In genomic region chr14:21258194-21258888, GRCh38 we compare ENCODE assay signal across 12 cellular contexts. TPM values are rescaled to one million over a fixed set of nuclear protein-coding genes. Genes with fewer than 3 reads are reported as not detected.
DNase-seq lines count a peak whose midpoint lies in the region; ATAC-seq and TF ChIP-seq lines count a peak whose summit lies in the region.
"Had no signal": no experiment of that assay in that cellular context is flagged by ENCODE, and none has a peak within 500 bp of the region (broad histone marks: within the 10 kb centered on the region; RNA-seq: fewer than 3 reads in every experiment).

No MANE protein-coding gene starts in this region.

- H3K27me3 Mint-ChIP-seq in MCF 10A (ENCODE audit: insufficient read depth, unreplicated experiment) (no peaks in the 10 kb centered on the region), immature natural killer cell (ENCODE audit: low read depth in 3 of 3) (peaks cover 4 to 29% (median 18%) of the 10 kb centered on the region in 3 donors), type B pancreatic cell (no peaks in the 10 kb centered on the region)
- no peaks in the 10 kb centered on the region for H3K27me3 Mint-ChIP-seq in activated CD8-positive, alpha-beta T cell treated with anti-CD3 and anti-CD28 coated beads for 36 hours

- intact Hi-C loops in MCF 10A (cut with micrococcal nuclease), result no loop called here
- intact Hi-C loops in breast epithelium (cut with DNase I; ENCODE audit: low total_unique reads), result no loop called here
- intact Hi-C loops in activated CD8-positive, alpha-beta T cell treated with anti-CD3 and anti-CD28 coated beads for 36 hours (cut with micrococcal nuclease), result loop anchor here (5.0 kb wide), 1 partner anchor 36 kb away; no protein-coding TSS in a partner anchor
- intact Hi-C loops in posterior cingulate gyrus (cut with DNase I), result no loop called here

- H3K27me3 ChIP-seq in breast epithelium, result no peaks in the 10 kb centered on the region
- H3K27me3 ChIP-seq: gastrocnemius medialis had no signal

- peak overlapping the region; percentile 20 for H3K4me3 Mint-ChIP-seq in MCF 10A (ENCODE audit: unreplicated experiment)
- H3K4me3 Mint-ChIP-seq in activated CD8-positive, alpha-beta T cell treated with anti-CD3 and anti-CD28 coated beads for 36 hours, result peak overlapping the region; percentile 36
- peak overlapping the region in 3 of 5 donors; percentile 31 to 44 (median 39) for H3K4me3 Mint-ChIP-seq in immature natural killer cell
- peak overlapping the region; percentile 27 for H3K4me3 Mint-ChIP-seq in type B pancreatic cell

- no peaks in the 10 kb centered on the region for H3K9me3 ChIP-seq in breast epithelium
- H3K9me3 ChIP-seq: gastrocnemius medialis had no signal

- no peaks in the 10 kb centered on the region for H3K36me3 ChIP-seq in breast epithelium

- CTCF ChIA-PET in MCF 10A (lab: Yijun Ruan, JAX), result interaction anchor here (0.6 to 1.4 kb wide), 3 partner anchors 27 to 243 kb away, joined by 3 to 4 read pairs (median 3); no protein-coding TSS in a partner anchor
- CTCF ChIA-PET in activated CD8-positive, alpha-beta T cell treated with anti-CD3 and anti-CD28 coated beads for 36 hours (lab: Charles Lee), result interaction anchor here (1.2 to 6.0 kb wide), 2 partner anchors 16 to 31 kb away, joined by 3 to 56 read pairs; no protein-coding TSS in a partner anchor

- TF ChIP-seq CTCF in MCF 10A (IDR thresholded peaks at IDR 0.05; ENCODE audit: unreplicated experiment) (no peak), breast epithelium (IDR thresholded peaks at IDR 0.05) (no peak), type B pancreatic cell (conservative IDR thresholded peaks at IDR 0.05) (no peak)
- TF ChIP-seq CTCF in activated CD8-positive, alpha-beta T cell treated with anti-CD3 and anti-CD28 coated beads for 36 hours (IDR thresholded peaks at IDR 0.05), result no peak

- H3K4me3 ChIP-seq in breast epithelium, result no peak overlapping the region
- H3K4me3 ChIP-seq: gastrocnemius medialis had no signal

- H3K27ac Mint-ChIP-seq in MCF 10A (ENCODE audit: low read depth, unreplicated experiment) (no peak overlapping the region), immature natural killer cell (peak overlapping the region; percentile 69 to 85 (median 76)), type B pancreatic cell (peak overlapping the region; percentile 67)
- peak overlapping the region; percentile 62 for H3K27ac Mint-ChIP-seq in activated CD8-positive, alpha-beta T cell treated with anti-CD3 and anti-CD28 coated beads for 36 hours

- BruUV-seq in MCF 10A (replicated peaks; lab: Mats Ljungman, UMichigan), result no TSS peak

- peaks cover 53% of the 10 kb centered on the region for H3K4me1 Mint-ChIP-seq in MCF 10A (ENCODE audit: insufficient read depth, unreplicated experiment)
- H3K4me1 Mint-ChIP-seq in activated CD8-positive, alpha-beta T cell treated with anti-CD3 and anti-CD28 coated beads for 36 hours (ENCODE audit: low read depth), result peaks cover 72% of the 10 kb centered on the region
- H3K4me1 Mint-ChIP-seq in immature natural killer cell, result peaks cover 84 to 90% of the 10 kb centered on the region in 2 donors
- H3K4me1 Mint-ChIP-seq in type B pancreatic cell (ENCODE audit: unreplicated experiment), result peaks cover 39% of the 10 kb centered on the region

- peaks cover 3 to 17% of the 10 kb centered on the region in 2 donors for H3K4me1 ChIP-seq in breast epithelium

- H3K36me3 Mint-ChIP-seq in MCF 10A (ENCODE audit: insufficient read depth, unreplicated experiment), result peaks cover 100% of the 10 kb centered on the region
- peaks cover 78% of the 10 kb centered on the region for H3K36me3 Mint-ChIP-seq in activated CD8-positive, alpha-beta T cell treated with anti-CD3 and anti-CD28 coated beads for 36 hours (ENCODE audit: low read depth)
- peaks cover 5 to 32% (median 30%) of the 10 kb centered on the region in 3 donors for H3K36me3 Mint-ChIP-seq in immature natural killer cell
- peaks cover 58% of the 10 kb centered on the region for H3K36me3 Mint-ChIP-seq in type B pancreatic cell

- no peak for ATAC-seq in activated CD8-positive, alpha-beta T cell treated with anti-CD3 and anti-CD28 coated beads for 36 hours

- TF ChIP-seq POLR2A in breast epithelium (IDR thresholded peaks at IDR 0.05), result no peak

- DNase-seq in MCF 10A (ENCODE audit: unreplicated experiment), result no peak
- DNase-seq in breast epithelium (ENCODE audit: low spot score in 2 of 2), result no peak
- DNase-seq in activated CD8-positive, alpha-beta T cell treated with anti-CD3 and anti-CD28 coated beads for 36 hours, result no peak
- no peak for DNase-seq in immature natural killer cell
- DNase-seq in type B pancreatic cell (ENCODE audit: extremely low spot score, unreplicated experiment), result no peak
- DNase-seq in hepatic stellate cell (ENCODE audit: low spot score), result no peak
- DNase-seq in globus pallidus (ENCODE audit: low spot score), result no peak
- no peak for DNase-seq in posterior cingulate gyrus
- DNase-seq: AML-193, gastrocnemius medialis, MM.1S, NCI-H345 had no signal

- POLR2A ChIA-PET in MCF 10A (lab: Yijun Ruan, JAX), result interaction anchor here (1.2 to 5.2 kb wide), 3 partner anchors 7 to 35 kb away, joined by 4 to 82 read pairs (median 61); no protein-coding TSS in a partner anchor
- POLR2A ChIA-PET in activated CD8-positive, alpha-beta T cell treated with anti-CD3 and anti-CD28 coated beads for 36 hours (lab: Charles Lee), result interaction anchor here (0.8 to 6.7 kb wide), 9 partner anchors 7 to 94 kb away, joined by 3 to 146 read pairs (median 5); no protein-coding TSS in a partner anchor

- no peak overlapping the region for H3K27ac ChIP-seq in breast epithelium

- no peaks in the 10 kb centered on the region for H3K9me3 Mint-ChIP-seq in MCF 10A (ENCODE audit: unreplicated experiment)
- no peaks in the 10 kb centered on the region for H3K9me3 Mint-ChIP-seq in activated CD8-positive, alpha-beta T cell treated with anti-CD3 and anti-CD28 coated beads for 36 hours
- H3K9me3 Mint-ChIP-seq in immature natural killer cell, result no peaks in the 10 kb centered on the region
- no peaks in the 10 kb centered on the region for H3K9me3 Mint-ChIP-seq in type B pancreatic cell

RNA-seq across cellular contexts. Expression of gene HNRNPC, which starts 10.9 kb away (rescaled TPM):
- total RNA-seq in MCF 10A (2022) (882 and 1,027 TPM in 2 replicates), breast epithelium (100 to 1,000 TPM; 386 to 760 (median 480) TPM), type B pancreatic cell (ENCODE audit: low replicate concordance) (474 and 692 TPM in 2 replicates)
- total RNA-seq in activated CD8-positive, alpha-beta T cell treated with anti-CD3 and anti-CD28 coated beads for 36 hours, result 1,000 to 10,000 TPM; 1,078 to 1,115 TPM
- 100 to 1,000 TPM; 622 to 879 (median 758) TPM for polyA plus RNA-seq in immature natural killer cell

RNA-seq across cellular contexts. Expression of gene RPGRIP1, which starts 21.5 kb away (rescaled TPM):
- not detected in 2 replicates for total RNA-seq in MCF 10A (2022)
- 10 to 100 TPM in 1 of 3 donors, under 1 TPM in 2; 0.33 to 10.4 (median 0.48) TPM for total RNA-seq in breast epithelium
- not detected for total RNA-seq in activated CD8-positive, alpha-beta T cell treated with anti-CD3 and anti-CD28 coated beads for 36 hours
- polyA plus RNA-seq in immature natural killer cell, result 1 to 10 TPM in 1 of 3 donors, under 1 TPM in 1, not detected in 1; 0.15 to 1.9 TPM
- 0.19 and 0.63 TPM in 2 replicates for total RNA-seq in type B pancreatic cell (ENCODE audit: low replicate concordance)
- total RNA-seq: gastrocnemius medialis had no signal
